7 cellular contexts compared by ENCODE assay signal in genomic region chrX:133444952-133445831, GRCh38. TPM values are rescaled to one million over a fixed set of nuclear protein-coding genes. Genes with fewer than 3 reads are reported as not detected.
DNase-seq lines count a peak whose midpoint lies in the region; ATAC-seq, FAIRE-seq and TF ChIP-seq lines count a peak whose summit lies in the region.

No MANE protein-coding gene starts in this region.

- peak overlapping the region in 1 of 3 donors; percentile 0 for H3K4me3 Mint-ChIP-seq in T-cell

- no peak for TF ChIP-seq POLR2A in stomach (IDR thresholded peaks at IDR 0.05)

- H3K4me1 ChIP-seq in HUES6 (ENCODE audit: control insufficient read depth, insufficient read depth, low read length) (peaks cover 41% of the 10 kb centered on the region), iPS-15b (ENCODE audit: control insufficient read depth, insufficient read depth, low read length) (peaks cover 25% of the 10 kb centered on the region), stomach (peaks cover 0 to 4% (median 0%) of the 10 kb centered on the region in 4 donors)

- H3K27ac Mint-ChIP-seq in T-cell = no peak overlapping the region

- no peaks in the 10 kb centered on the region for H3K9me3 Mint-ChIP-seq in T-cell

- ATAC-seq in T-cell (replicated peaks in 1 of 4) (no peak), GM18517 (IDR thresholded peaks at IDR 0.05; ENCODE audit: unreplicated experiment) (no peak)

- no peaks in the 10 kb centered on the region; the same call in 1 of the 2 replicates for H3K27me3 ChIP-seq in HUES6 (ENCODE audit: control insufficient read depth, insufficient read depth, low read length)
- H3K27me3 ChIP-seq in iPS-15b (ENCODE audit: control insufficient read depth, insufficient read depth, low read length) = peaks cover 4% of the 10 kb centered on the region
- H3K27me3 ChIP-seq in stomach = peaks cover 0 to 15% (median 0%) of the 10 kb centered on the region in 3 donors

- WGBS in stomach, 5 donors = 13 to 27% (median 17%) methylated on average over 15 to 16 of the region's 16 CpGs

- TF ChIP-seq EP300 in stomach (IDR thresholded peaks at IDR 0.05) = no peak

- H3K9ac ChIP-seq in HUES6 (ENCODE audit: low read length) (peak overlapping the region; percentile 56), iPS-15b (ENCODE audit: low read depth, low read length) (no peak overlapping the region)

- no peaks in the 10 kb centered on the region for H3K36me3 ChIP-seq in HUES6 (ENCODE audit: control insufficient read depth, insufficient read depth, low read length)
- no peaks in the 10 kb centered on the region for H3K36me3 ChIP-seq in iPS-15b (ENCODE audit: control insufficient read depth, insufficient read depth, low read length)
- no peaks in the 10 kb centered on the region for H3K36me3 ChIP-seq in stomach

- H3K4me1 Mint-ChIP-seq in T-cell = peaks cover 6 to 9% (median 7%) of the 10 kb centered on the region in 3 donors

- H3K9me3 ChIP-seq in HUES6 (ENCODE audit: control insufficient read depth, insufficient read depth, low read depth, low read length) (no peaks in the 10 kb centered on the region), iPS-15b (ENCODE audit: control insufficient read depth, insufficient read depth, low read length) (no peaks in the 10 kb centered on the region), stomach (no peaks in the 10 kb centered on the region)

- peak; percentile 48 for FAIRE-seq in RCC 7860 (lab: Jason Lieb, UNC)

- H3K36me3 Mint-ChIP-seq in T-cell = no peaks in the 10 kb centered on the region

- POLR2A ChIA-PET in T-cell (lab: Charles Lee) = no interaction called here

- CTCF ChIA-PET in T-cell (lab: Charles Lee) = no interaction called here

- intact Hi-C loops in stomach (cut with DNase I; ENCODE audit: low total_unique reads) = no loop called here

- DNase-seq in RCC 7860 (ENCODE audit: low spot score) = peak; percentile 4
- DNase-seq in stomach = no peak
- no peak for DNase-seq in T-cell
- no peak for DNase-seq in activated T-cell treated with anti-CD3 and anti-CD28 coated beads, Interleukin-2, amount 50 U/mL, for 48 hours

- peak overlapping the region; percentile 51 for H3K4me3 ChIP-seq in HUES6 (ENCODE audit: low read depth, low read length)
- H3K4me3 ChIP-seq in iPS-15b (ENCODE audit: low read depth, low read length) = peak overlapping the region; percentile 40
- peak overlapping the region; percentile 21 to 38 (median 30) for H3K4me3 ChIP-seq in stomach

- peaks cover 3 to 28% of the 10 kb centered on the region in 2 donors for H3K27me3 Mint-ChIP-seq in T-cell

- H3K27ac ChIP-seq in HUES6 (ENCODE audit: low read depth, low read length) (peak overlapping the region; percentile 85), stomach (peak overlapping the region in 2 of 5 donors; percentile 22 to 23)

- no peak for TF ChIP-seq CTCF in stomach (IDR thresholded peaks at IDR 0.05)

RNA-seq across cellular contexts. Expression of gene GPC4, which starts 29.9 kb away (rescaled TPM):
- total RNA-seq in stomach (10 to 100 TPM; 14.1 to 32.1 (median 22.2) TPM), T-cell (under 1 TPM in 3 of 5 donors, not detected in 2; 0.13 to 0.44 (median 0.32) TPM)
- 1 to 10 TPM; 3.5 to 9.2 (median 4.5) TPM for polyA plus RNA-seq in stomach

Comparison
In these comparisons a context has a peak if more than half of its experiments do, and no peak if none do; other contexts are left out.
1. RNA of gene GPC4, which starts 29.9 kb away (total RNA-seq): 14.1 to 32.1 TPM in stomach; 0.13 to 0.44 TPM in T-cell; every median in the first group is over 10 times any median in the second.
2. Peak in every context shown above with its lines, with median percentiles within 50 percentile points of each other: H3K4me3 ChIP-seq.